ENCODE assay signal across 1 cellular context in the genomic region with DNA sequence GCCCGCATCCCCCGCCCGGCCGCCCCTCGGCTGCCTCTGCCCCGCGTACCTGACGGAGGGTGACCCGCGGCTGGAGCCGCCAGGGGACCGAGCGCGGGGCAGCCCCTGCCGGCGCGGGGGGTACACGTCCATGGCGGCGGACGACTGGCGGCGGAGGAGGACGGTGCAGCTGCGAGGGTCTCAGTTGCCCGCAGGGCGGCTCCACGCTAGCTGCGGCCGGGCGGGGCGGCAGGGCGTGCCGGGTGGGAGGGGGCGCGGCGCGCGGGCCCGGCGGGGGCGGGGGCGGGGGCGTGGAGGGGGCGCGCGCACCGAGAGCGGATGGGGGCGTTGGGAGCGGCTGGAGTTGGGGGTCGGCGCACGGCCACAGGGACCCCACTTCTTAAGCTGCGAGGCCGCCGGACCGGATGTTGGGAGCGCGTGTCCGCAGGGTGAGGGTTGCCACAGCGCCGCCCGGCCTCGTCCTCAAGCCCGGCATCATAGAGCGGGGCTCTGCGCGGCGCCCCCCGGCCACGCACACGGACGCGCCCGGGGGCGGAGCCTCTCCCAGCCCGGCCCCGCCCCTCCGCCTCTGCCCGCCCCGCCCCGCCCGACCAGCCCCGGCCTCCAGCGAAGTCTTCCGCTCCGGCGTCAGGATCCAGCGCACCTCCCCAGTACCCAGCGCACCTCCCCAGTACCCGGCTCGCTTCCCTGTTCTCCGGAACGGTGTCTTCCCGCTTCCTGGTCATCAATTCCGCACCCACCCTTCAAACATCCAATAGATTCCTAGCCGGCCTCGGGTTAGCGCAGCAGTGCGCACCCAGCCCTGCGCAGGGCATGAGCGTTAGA.
TF ChIP-seq lines count a peak whose summit lies in the region.

A gene (minus strand): TSS at position 244 of the 825 bp plus-strand sequence. CDS start 112 bp downstream, at position 132.

TF ChIP-seq in HepG2, 621 proteins besides CTCF, POLR2A, EP300 and RAD21 (continued from another document and continues in another):
- TF ChIP-seq, protein P1, sequence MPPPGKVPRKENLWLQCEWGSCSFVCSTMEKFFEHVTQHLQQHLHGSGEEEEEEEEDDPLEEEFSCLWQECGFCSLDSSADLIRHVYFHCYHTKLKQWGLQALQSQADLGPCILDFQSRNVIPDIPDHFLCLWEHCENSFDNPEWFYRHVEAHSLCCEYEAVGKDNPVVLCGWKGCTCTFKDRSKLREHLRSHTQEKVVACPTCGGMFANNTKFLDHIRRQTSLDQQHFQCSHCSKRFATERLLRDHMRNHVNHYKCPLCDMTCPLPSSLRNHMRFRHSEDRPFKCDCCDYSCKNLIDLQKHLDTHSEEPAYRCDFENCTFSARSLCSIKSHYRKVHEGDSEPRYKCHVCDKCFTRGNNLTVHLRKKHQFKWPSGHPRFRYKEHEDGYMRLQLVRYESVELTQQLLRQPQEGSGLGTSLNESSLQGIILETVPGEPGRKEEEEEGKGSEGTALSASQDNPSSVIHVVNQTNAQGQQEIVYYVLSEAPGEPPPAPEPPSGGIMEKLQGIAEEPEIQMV (CRISPR knock-in tag; IDR thresholded peaks at IDR 0.05; ENCODE audit: low read depth): peak; percentile 44; the same call in 1 of the 2 replicates
- TF ChIP-seq KLF6 (CRISPR knock-in tag; IDR thresholded peaks at IDR 0.05): 0 out of 2 replicates have a peak, but pooled peaks have one; percentile 69
- peak; percentile 47 for TF ChIP-seq HES4 (CRISPR knock-in tag; IDR thresholded peaks at IDR 0.05; ENCODE audit: borderline replicate concordance)
- peak; percentile 78 for TF ChIP-seq ZNF781 (CRISPR knock-in tag; IDR thresholded peaks at IDR 0.05; ENCODE audit: borderline replicate concordance, not compliant biosample characterization)
- TF ChIP-seq, protein P2, sequence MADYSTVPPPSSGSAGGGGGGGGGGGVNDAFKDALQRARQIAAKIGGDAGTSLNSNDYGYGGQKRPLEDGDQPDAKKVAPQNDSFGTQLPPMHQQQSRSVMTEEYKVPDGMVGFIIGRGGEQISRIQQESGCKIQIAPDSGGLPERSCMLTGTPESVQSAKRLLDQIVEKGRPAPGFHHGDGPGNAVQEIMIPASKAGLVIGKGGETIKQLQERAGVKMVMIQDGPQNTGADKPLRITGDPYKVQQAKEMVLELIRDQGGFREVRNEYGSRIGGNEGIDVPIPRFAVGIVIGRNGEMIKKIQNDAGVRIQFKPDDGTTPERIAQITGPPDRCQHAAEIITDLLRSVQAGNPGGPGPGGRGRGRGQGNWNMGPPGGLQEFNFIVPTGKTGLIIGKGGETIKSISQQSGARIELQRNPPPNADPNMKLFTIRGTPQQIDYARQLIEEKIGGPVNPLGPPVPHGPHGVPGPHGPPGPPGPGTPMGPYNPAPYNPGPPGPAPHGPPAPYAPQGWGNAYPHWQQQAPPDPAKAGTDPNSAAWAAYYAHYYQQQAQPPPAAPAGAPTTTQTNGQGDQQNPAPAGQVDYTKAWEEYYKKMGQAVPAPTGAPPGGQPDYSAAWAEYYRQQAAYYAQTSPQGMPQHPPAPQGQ (CRISPR knock-in tag; IDR thresholded peaks at IDR 0.05; ENCODE audit: borderline replicate concordance): peak; percentile 37; the same call in 1 of the 2 replicates
- TF ChIP-seq, protein P3, sequence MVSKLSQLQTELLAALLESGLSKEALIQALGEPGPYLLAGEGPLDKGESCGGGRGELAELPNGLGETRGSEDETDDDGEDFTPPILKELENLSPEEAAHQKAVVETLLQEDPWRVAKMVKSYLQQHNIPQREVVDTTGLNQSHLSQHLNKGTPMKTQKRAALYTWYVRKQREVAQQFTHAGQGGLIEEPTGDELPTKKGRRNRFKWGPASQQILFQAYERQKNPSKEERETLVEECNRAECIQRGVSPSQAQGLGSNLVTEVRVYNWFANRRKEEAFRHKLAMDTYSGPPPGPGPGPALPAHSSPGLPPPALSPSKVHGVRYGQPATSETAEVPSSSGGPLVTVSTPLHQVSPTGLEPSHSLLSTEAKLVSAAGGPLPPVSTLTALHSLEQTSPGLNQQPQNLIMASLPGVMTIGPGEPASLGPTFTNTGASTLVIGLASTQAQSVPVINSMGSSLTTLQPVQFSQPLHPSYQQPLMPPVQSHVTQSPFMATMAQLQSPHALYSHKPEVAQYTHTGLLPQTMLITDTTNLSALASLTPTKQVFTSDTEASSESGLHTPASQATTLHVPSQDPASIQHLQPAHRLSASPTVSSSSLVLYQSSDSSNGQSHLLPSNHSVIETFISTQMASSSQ (IDR thresholded peaks at IDR 0.05; ENCODE audit: low read depth): no peak
- TF ChIP-seq, protein P3 (CRISPR knock-in tag; IDR thresholded peaks at IDR 0.05; ENCODE audit: borderline replicate concordance): no peak; the same call in 1 of the 2 replicates
- TF ChIP-seq HOXA5 (CRISPR knock-in tag; IDR thresholded peaks at IDR 0.05): peak; percentile 1; the same call in 1 of the 2 replicates
- TF ChIP-seq HHEX (CRISPR knock-in tag; IDR thresholded peaks at IDR 0.05): no peak
- TF ChIP-seq KDM1A (CRISPR knock-in tag; IDR thresholded peaks at IDR 0.05): no peak
- TF ChIP-seq, protein P4, sequence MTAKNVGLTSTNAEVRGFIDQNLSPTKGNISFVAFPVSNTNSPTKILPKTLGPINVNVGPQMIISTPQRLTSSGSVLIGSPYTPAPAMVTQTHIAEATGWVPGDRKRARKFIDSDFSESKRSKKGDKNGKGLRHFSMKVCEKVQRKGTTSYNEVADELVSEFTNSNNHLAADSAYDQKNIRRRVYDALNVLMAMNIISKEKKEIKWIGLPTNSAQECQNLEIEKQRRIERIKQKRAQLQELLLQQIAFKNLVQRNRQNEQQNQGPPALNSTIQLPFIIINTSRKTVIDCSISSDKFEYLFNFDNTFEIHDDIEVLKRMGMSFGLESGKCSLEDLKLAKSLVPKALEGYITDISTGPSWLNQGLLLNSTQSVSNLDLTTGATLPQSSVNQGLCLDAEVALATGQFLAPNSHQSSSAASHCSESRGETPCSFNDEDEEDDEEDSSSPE (CRISPR knock-in tag; IDR thresholded peaks at IDR 0.05): peak; percentile 19; the same call in 1 of the 2 replicates
- no peak for TF ChIP-seq RARA (CRISPR knock-in tag; IDR thresholded peaks at IDR 0.05)
- no peak; the same call in 1 of the 2 replicates for TF ChIP-seq ZNF501 (CRISPR knock-in tag; IDR thresholded peaks at IDR 0.05)
- TF ChIP-seq REPIN1 (CRISPR knock-in tag; IDR thresholded peaks at IDR 0.05; ENCODE audit: borderline replicate concordance, low read depth): 0 out of 2 replicates have a peak, but pooled peaks have one; percentile 18
- TF ChIP-seq ZNF547 (CRISPR knock-in tag; IDR thresholded peaks at IDR 0.05): no peak
- TF ChIP-seq SIX4 (CRISPR knock-in tag; IDR thresholded peaks at IDR 0.05): no peak
- TF ChIP-seq ZNF432 (CRISPR knock-in tag; IDR thresholded peaks at IDR 0.05; ENCODE audit: borderline replicate concordance): 0 out of 2 replicates have a peak, but pooled peaks have one; percentile 5
- 0 out of 2 replicates have a peak, but pooled peaks have one; percentile 38 for TF ChIP-seq ZNF772 (CRISPR knock-in tag; IDR thresholded peaks at IDR 0.05)
- 0 out of 2 replicates have a peak, but pooled peaks have one; percentile 10 for TF ChIP-seq THAP11 (CRISPR knock-in tag; IDR thresholded peaks at IDR 0.05)
- TF ChIP-seq XBP1 (CRISPR knock-in tag; IDR thresholded peaks at IDR 0.05): no peak
- no peak for TF ChIP-seq RORA (CRISPR knock-in tag; IDR thresholded peaks at IDR 0.05)
- no peak for TF ChIP-seq SRF (IDR thresholded peaks at IDR 0.05; ENCODE audit: low read depth, low read length)
- TF ChIP-seq, protein P5, sequence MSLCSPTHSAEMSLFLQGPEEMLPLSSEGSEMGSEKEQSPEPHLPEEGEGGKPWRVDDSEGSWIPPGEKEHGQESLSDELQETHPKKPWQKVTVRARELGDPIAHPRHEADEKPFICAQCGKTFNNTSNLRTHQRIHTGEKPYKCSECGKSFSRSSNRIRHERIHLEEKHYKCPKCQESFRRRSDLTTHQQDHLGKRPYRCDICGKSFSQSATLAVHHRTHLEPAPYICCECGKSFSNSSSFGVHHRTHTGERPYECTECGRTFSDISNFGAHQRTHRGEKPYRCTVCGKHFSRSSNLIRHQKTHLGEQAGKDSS (CRISPR knock-in tag; IDR thresholded peaks at IDR 0.05; ENCODE audit: borderline replicate concordance, low read depth): peak; percentile 81; the same call in 1 of the 2 replicates
- TF ChIP-seq ZNF782 (CRISPR knock-in tag; IDR thresholded peaks at IDR 0.05; ENCODE audit: borderline replicate concordance): no peak
- TF ChIP-seq MEIS2 (CRISPR knock-in tag; IDR thresholded peaks at IDR 0.05): peak; percentile 51
- TF ChIP-seq MAZ (IDR thresholded peaks at IDR 0.05; ENCODE audit: borderline replicate concordance, low read depth, low read length): peak; percentile 73; the same call in 1 of the 2 replicates
- peak; percentile 95 for TF ChIP-seq MAZ (CRISPR knock-in tag; IDR thresholded peaks at IDR 0.05; ENCODE audit: low read depth)
- no peak for TF ChIP-seq EZH2 (conservative IDR thresholded peaks at IDR 0.05; ENCODE audit: low read depth, low read length)
- TF ChIP-seq, protein P6, sequence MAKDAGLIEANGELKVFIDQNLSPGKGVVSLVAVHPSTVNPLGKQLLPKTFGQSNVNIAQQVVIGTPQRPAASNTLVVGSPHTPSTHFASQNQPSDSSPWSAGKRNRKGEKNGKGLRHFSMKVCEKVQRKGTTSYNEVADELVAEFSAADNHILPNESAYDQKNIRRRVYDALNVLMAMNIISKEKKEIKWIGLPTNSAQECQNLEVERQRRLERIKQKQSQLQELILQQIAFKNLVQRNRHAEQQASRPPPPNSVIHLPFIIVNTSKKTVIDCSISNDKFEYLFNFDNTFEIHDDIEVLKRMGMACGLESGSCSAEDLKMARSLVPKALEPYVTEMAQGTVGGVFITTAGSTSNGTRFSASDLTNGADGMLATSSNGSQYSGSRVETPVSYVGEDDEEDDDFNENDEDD (CRISPR knock-in tag; IDR thresholded peaks at IDR 0.05; ENCODE audit: borderline replicate concordance): peak; percentile 62; the same call in 1 of the 2 replicates
- TF ChIP-seq, protein P7, sequence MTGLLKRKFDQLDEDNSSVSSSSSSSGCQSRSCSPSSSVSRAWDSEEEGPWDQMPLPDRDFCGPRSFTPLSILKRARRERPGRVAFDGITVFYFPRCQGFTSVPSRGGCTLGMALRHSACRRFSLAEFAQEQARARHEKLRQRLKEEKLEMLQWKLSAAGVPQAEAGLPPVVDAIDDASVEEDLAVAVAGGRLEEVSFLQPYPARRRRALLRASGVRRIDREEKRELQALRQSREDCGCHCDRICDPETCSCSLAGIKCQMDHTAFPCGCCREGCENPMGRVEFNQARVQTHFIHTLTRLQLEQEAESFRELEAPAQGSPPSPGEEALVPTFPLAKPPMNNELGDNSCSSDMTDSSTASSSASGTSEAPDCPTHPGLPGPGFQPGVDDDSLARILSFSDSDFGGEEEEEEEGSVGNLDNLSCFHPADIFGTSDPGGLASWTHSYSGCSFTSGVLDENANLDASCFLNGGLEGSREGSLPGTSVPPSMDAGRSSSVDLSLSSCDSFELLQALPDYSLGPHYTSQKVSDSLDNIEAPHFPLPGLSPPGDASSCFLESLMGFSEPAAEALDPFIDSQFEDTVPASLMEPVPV (CRISPR knock-in tag; IDR thresholded peaks at IDR 0.05): no peak
- peak; percentile 82; the same call in 1 of the 2 replicates for TF ChIP-seq SIN3A (IDR thresholded peaks at IDR 0.05; ENCODE audit: borderline replicate concordance, low read depth, low read length)
- no peak for TF ChIP-seq PHB2 (IDR thresholded peaks at IDR 0.05; ENCODE audit: partially characterized antibody)
- no peak for TF ChIP-seq SRSF4 (IDR thresholded peaks at IDR 0.05; ENCODE audit: low read depth, low read length, poor library complexity, severe bottlenecking)
- TF ChIP-seq RAD51 (IDR thresholded peaks at IDR 0.05; ENCODE audit: borderline replicate concordance): no peak
- TF ChIP-seq HOXA3 (CRISPR knock-in tag; IDR thresholded peaks at IDR 0.05): peak; percentile 76
- peak; percentile 77 for TF ChIP-seq SALL1 (CRISPR knock-in tag; IDR thresholded peaks at IDR 0.05)
- TF ChIP-seq ARNT (IDR thresholded peaks at IDR 0.05): no peak
- TF ChIP-seq ZNF768 (CRISPR knock-in tag; IDR thresholded peaks at IDR 0.05): peak; percentile 86; the same call in 1 of the 2 replicates
- TF ChIP-seq CHCHD3 (CRISPR knock-in tag; IDR thresholded peaks at IDR 0.05): 0 out of 2 replicates have a peak, but pooled peaks have one; percentile 34
- TF ChIP-seq, protein P8, sequence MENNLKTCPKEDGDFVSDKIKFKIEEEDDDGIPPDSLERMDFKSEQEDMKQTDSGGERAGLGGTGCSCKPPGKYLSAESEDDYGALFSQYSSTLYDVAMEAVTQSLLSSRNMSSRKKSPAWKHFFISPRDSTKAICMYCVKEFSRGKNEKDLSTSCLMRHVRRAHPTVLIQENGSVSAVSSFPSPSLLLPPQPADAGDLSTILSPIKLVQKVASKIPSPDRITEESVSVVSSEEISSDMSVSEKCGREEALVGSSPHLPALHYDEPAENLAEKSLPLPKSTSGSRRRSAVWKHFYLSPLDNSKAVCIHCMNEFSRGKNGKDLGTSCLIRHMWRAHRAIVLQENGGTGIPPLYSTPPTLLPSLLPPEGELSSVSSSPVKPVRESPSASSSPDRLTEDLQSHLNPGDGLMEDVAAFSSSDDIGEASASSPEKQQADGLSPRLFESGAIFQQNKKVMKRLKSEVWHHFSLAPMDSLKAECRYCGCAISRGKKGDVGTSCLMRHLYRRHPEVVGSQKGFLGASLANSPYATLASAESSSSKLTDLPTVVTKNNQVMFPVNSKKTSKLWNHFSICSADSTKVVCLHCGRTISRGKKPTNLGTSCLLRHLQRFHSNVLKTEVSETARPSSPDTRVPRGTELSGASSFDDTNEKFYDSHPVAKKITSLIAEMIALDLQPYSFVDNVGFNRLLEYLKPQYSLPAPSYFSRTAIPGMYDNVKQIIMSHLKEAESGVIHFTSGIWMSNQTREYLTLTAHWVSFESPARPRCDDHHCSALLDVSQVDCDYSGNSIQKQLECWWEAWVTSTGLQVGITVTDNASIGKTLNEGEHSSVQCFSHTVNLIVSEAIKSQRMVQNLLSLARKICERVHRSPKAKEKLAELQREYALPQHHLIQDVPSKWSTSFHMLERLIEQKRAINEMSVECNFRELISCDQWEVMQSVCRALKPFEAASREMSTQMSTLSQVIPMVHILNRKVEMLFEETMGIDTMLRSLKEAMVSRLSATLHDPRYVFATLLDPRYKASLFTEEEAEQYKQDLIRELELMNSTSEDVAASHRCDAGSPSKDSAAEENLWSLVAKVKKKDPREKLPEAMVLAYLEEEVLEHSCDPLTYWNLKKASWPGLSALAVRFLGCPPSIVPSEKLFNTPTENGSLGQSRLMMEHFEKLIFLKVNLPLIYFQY (CRISPR knock-in tag; IDR thresholded peaks at IDR 0.05; ENCODE audit: borderline replicate concordance): no peak; the same call in 1 of the 2 replicates
- TF ChIP-seq CCAR2 (optimal IDR thresholded peaks at IDR 0.05; ENCODE audit: low read depth, low read length): no peak
- TF ChIP-seq ZNF678 (CRISPR knock-in tag; IDR thresholded peaks at IDR 0.05): no peak
- no peak for TF ChIP-seq SATB2 (CRISPR knock-in tag; IDR thresholded peaks at IDR 0.05)
- TF ChIP-seq ZNF775 (CRISPR knock-in tag; IDR thresholded peaks at IDR 0.05; ENCODE audit: borderline replicate concordance): no peak
- peak; percentile 51; the same call in 1 of the 2 replicates for TF ChIP-seq ZNF451 (CRISPR knock-in tag; IDR thresholded peaks at IDR 0.05)
